Comparison of ENCODE assay signal across 8 cellular contexts in the genomic region with DNA sequence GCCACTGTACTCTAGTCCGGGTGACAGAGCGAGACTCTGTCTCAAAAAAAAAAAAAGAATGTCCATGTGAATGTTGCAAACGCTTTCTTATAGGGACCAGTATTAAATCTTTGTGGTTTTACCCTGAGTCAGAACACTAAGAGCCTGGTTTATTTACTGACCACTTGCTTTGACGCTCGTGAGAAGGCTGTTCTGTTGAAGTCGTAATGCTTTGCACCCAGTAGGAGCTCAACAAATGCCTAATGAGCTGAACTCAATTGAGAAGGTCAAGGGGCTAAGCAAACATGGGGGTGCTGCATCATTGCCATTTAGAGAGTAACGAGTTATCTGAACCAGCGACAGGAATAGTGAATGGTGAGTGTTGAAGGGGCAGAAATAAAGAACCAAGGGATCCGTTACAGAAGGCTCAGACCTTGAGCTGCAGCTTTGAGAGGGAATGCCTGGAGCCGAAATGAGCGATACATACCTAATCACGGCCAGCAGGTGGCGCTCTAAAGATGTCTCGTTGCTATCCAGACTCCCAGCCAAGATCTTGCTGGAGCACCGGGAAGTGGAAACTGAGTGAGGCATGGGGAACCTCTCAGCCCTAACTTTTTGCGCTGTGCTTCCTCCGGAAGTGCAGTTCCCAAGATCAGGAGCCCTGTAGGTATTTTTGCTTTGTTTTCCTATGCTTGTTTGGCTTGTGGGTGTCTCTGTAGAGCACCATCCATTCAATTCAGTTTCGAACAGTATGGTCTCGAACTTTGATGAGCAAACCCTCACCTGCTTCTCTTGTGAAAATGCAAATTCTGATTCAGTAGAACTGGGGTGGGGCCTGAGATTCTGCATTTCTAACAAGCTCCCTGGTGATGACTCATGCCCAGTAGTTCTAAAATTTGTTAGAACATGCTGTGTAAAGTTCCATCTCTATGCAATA. TPM values are rescaled to one million over a fixed set of nuclear protein-coding genes. Genes with fewer than 3 reads are reported as not detected.
DNase-seq lines count a peak whose midpoint lies in the region; ATAC-seq, FAIRE-seq and TF ChIP-seq lines count a peak whose summit lies in the region.

No MANE protein-coding gene starts in this region.

- H3K27me3 ChIP-seq in GM23248 (replicated peaks; ENCODE audit: insufficient read depth) = no peaks in the 10 kb centered on the region

- H3K4me1 ChIP-seq in A549 (peaks cover 6% of the 10 kb centered on the region; the same call in 2 of the 3 replicates), GM23248 (ENCODE audit: insufficient read depth) (peaks cover 7% of the 10 kb centered on the region; the same call in 1 of the 2 replicates)

- no peaks in the 10 kb centered on the region for H3K36me3 Mint-ChIP-seq in WTC11

- WGBS in A549 (ENCODE audit: missing lambda C conversion rate) = 26% methylated on average over 19 of the region's 19 CpGs
- 26 to 27% methylated on average over 19 of the region's 19 CpGs for WGBS in GM23248 (ENCODE audit: low coverage in 1 of 2, low lambda C conversion rate in 2 of 2, missing lambda C conversion rate in 2 of 2), 2 experiments

- no peaks in the 10 kb centered on the region for H3K79me2 ChIP-seq in GM23248 (ENCODE audit: insufficient read depth)

- H3K9me3 ChIP-seq in A549 (no peaks in the 10 kb centered on the region), GM23248 (ENCODE audit: low read depth) (no peaks in the 10 kb centered on the region)

- TF ChIP-seq CTCF in A549 (IDR thresholded peaks at IDR 0.05) (peak; percentile 96), WTC11 (IDR thresholded peaks at IDR 0.05) (peak; percentile 90), cardiac fibroblast (IDR thresholded peaks at IDR 0.05; ENCODE audit: low read depth, low read length) (peak; percentile 81)

- no peak for TF ChIP-seq POLR2A in A549 (IDR thresholded peaks at IDR 0.05; ENCODE audit: low read length)

- POLR2A ChIA-PET in A549 (lab: Yijun Ruan, JAX) = interaction anchor here (1.1 to 1.2 kb wide), 4 partner anchors 25 to 27 kb away, joined by 3 to 7 read pairs (median 4); a partner anchor contains a TSS
- POLR2A ChIA-PET in WTC11 (lab: Charles Lee) = interaction anchor here (0.5 kb wide), 1 partner anchor 75 kb away, joined by 5 read pairs; no protein-coding TSS in a partner anchor

- CTCF ChIA-PET in A549 (lab: Yijun Ruan, JAX) = interaction anchor here (0.5 to 9.9 kb wide), 67 partner anchors 8 to 1382 kb away, joined by 3 to 112 read pairs (median 4); a partner anchor contains a TSS
- CTCF ChIA-PET in WTC11 (lab: Charles Lee) = interaction anchor here (0.6 to 3.5 kb wide), 50 partner anchors 8 to 484 kb away, joined by 3 to 27 read pairs (median 4); a partner anchor contains a TSS

- H3K27ac ChIP-seq in A549 (no peak overlapping the region), GM23248 (no peak overlapping the region)

- TF ChIP-seq RAD21 in A549 (conservative IDR thresholded peaks at IDR 0.05 in 1 of 2, IDR thresholded peaks at IDR 0.05 in 1 of 2) = peak; percentile 90

- no peak for TF ChIP-seq EP300 in A549 (IDR thresholded peaks at IDR 0.05)

- no peaks in the 10 kb centered on the region for H3K9me2 ChIP-seq in GM23248 (ENCODE audit: insufficient read depth)

- H3K36me3 ChIP-seq in GM23248 (ENCODE audit: low read depth) = no peaks in the 10 kb centered on the region

- no peaks in the 10 kb centered on the region for H4K20me1 ChIP-seq in GM23248 (ENCODE audit: insufficient read depth)

- DNase-seq in A549 (ENCODE audit: low read depth in 1 of 2, low spot score in 1 of 2) (peak; percentile 79 to 91), GM23248 (peak; percentile 93), NCI-H2196 (lab: John Stamatoyannopoulos, UW; ENCODE audit: unreplicated experiment) (peak; percentile 76), WTC11 (ENCODE audit: low spot score) (peak; percentile 92), cardiac fibroblast (ENCODE audit: low read depth in 2 of 2) (peak; percentile 87 to 93), iris pigment epithelial cell (ENCODE audit: low read depth) (peak; percentile 76)
- peak; percentile 53 to 57 for DNase-seq in stimulated activated CD4-positive, alpha-beta T cell treated with anti-CD3 and anti-CD28 coated beads, Interleukin-15, amount 100 ng/mL, for 1 hour (ENCODE audit: low read depth in 1 of 2, low spot score in 1 of 2)

- ATAC-seq in A549 = peak; percentile 91 to 97
- peak; percentile 88 for ATAC-seq in WTC11
- no peak for ATAC-seq in GM21576 (IDR thresholded peaks at IDR 0.05; ENCODE audit: unreplicated experiment)

- H3F3A ChIP-seq in GM23248 (ENCODE audit: insufficient read depth) = peaks cover 6% of the 10 kb centered on the region; the same call in 1 of the 2 replicates

- in situ Hi-C loops in GM23248 (cut with MboI) = loop anchor here (10.0 kb wide), 1 partner anchor 345 kb away; a partner anchor contains a TSS

- H3K4me3 ChIP-seq in A549 (no peak overlapping the region), GM23248 (no peak overlapping the region), cardiac fibroblast (replicated peaks in 1 of 2; ENCODE audit: low read depth in 2 of 2, low read length in 2 of 2) (no peak overlapping the region)

- no peak overlapping the region for H3K4me3 Mint-ChIP-seq in WTC11

- H3K27me3 Mint-ChIP-seq in WTC11 (ENCODE audit: low read depth) = peaks cover 2% of the 10 kb centered on the region; the same call in 1 of the 2 replicates

- H3K9me3 Mint-ChIP-seq in WTC11 = no peaks in the 10 kb centered on the region

- H3K9ac ChIP-seq in GM23248 = no peak overlapping the region

- FAIRE-seq in A549 (lab: Jason Lieb, UNC) = peak; percentile 73

- peak overlapping the region; percentile 65 for H2AFZ ChIP-seq in GM23248

- H3K4me1 Mint-ChIP-seq in WTC11 = peaks cover 14% of the 10 kb centered on the region

- H3K4me2 ChIP-seq in A549 (peak overlapping the region; percentile 62), GM23248 (ENCODE audit: unreplicated experiment) (no peak overlapping the region)

- H3K27ac Mint-ChIP-seq in WTC11 = no peak overlapping the region

TF ChIP-seq in A549, 52 proteins besides CTCF, POLR2A, EP300 and RAD21:
- TF ChIP-seq MAZ (IDR thresholded peaks at IDR 0.05; ENCODE audit: borderline replicate concordance, low read depth, low read length) (no peak), SMC3 (IDR thresholded peaks at IDR 0.05) (peak; percentile 96), FOSL2 (IDR thresholded peaks at IDR 0.05) (no peak), FOSL2 (CRISPR knock-in tag; IDR thresholded peaks at IDR 0.05) (peak; percentile 67)

TF ChIP-seq in WTC11, 78 proteins besides CTCF, POLR2A, EP300 and RAD21:
- TF ChIP-seq, protein P1, sequence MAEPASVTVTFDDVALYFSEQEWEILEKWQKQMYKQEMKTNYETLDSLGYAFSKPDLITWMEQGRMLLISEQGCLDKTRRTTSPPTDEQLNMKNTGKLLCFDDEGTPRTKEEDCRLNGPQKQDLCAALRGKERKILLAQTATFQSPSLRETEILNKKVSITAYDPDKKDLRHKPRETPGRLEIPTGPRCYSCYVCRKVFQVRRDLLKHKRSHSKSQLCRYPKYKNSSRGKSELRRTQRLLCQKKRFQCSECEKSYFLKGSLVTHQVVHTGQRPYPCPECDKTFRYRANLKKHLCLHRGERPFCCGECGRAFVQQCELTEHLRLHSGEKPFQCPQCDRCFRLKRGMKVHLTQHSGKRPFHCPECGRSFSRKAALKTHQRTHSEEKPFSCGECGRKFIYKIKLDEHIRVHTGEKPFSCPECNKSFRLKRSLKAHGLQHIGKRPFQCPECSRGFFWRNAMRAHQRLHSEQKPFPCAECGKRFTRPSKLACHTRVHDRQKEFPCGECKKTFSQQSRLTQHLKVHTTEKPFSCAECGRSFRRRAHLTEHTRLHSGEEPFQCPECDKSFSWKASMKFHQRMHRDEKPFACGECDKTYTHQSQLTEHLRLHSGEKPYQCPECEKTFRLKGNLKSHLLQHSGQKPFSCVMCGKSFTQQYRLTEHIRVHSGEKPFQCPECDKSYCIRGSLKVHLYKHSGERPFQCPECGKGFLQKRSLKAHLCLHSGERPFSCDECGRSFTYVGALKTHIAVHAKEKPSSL (CRISPR knock-in tag; conservative IDR thresholded peaks at IDR 0.05) = no peak
- TF ChIP-seq EMX1 (CRISPR knock-in tag; IDR thresholded peaks at IDR 0.05) (0 out of 2 replicates have a peak, but pooled peaks have one; percentile 24), ZNF263 (CRISPR knock-in tag; IDR thresholded peaks at IDR 0.05; ENCODE audit: low read depth) (no peak), FOXJ3 (CRISPR knock-in tag; IDR thresholded peaks at IDR 0.05; ENCODE audit: borderline replicate concordance) (no peak)

RNA-seq across cellular contexts. Expression of a gene that starts 12.6 kb away (rescaled TPM):
- polyA plus RNA-seq in A549 (2011; rRNA removed) (not detected in 2 replicates), A549 (2017; fragmentation: RNase III; extraction: RNeasy Plus Mini Kit Qiagen cat#74134 plus additional on column Dnase treatment) (not detected in 3 replicates), GM23248 (2016; fragmentation: Nextera tagmentation; extraction: Ambion mirVana) (not detected in 2 replicates)
- 0.01 TPM in 1 of 2 replicates, not detected in the other for polyA plus RNA-seq in A549 (2012; cell fraction: cytosol; rRNA removed)
- 0.01 TPM in 1 of 2 replicates, not detected in the other for polyA plus RNA-seq in A549 (2012; cell fraction: nucleus; rRNA removed)
- not detected in 2 replicates for polyA minus RNA-seq in A549 (2011; rRNA and poly(A)+ RNA removed)
- not detected in 2 replicates for total RNA-seq in GM23248 (2014; rRNA removed; shearing (Covaris generic))
- total RNA-seq in WTC11 (2021) = not detected in 3 replicates

RNA-seq across cellular contexts. Expression of a gene that starts 25.5 kb away (rescaled TPM):
- 71.0 and 91.0 TPM in 2 replicates for polyA plus RNA-seq in A549 (2011; rRNA removed)
- 55.0 and 65.1 TPM in 2 replicates for polyA plus RNA-seq in A549 (2012; cell fraction: cytosol; rRNA removed)
- 115 and 146 TPM in 2 replicates for polyA plus RNA-seq in A549 (2012; cell fraction: nucleus; rRNA removed)
- 50.7 to 53.3 TPM (median 51.5 TPM) in 3 replicates for polyA plus RNA-seq in A549 (2017; fragmentation: RNase III; extraction: RNeasy Plus Mini Kit Qiagen cat#74134 plus additional on column Dnase treatment)
- polyA minus RNA-seq in A549 (2011; rRNA and poly(A)+ RNA removed) = 44.7 and 52.2 TPM in 2 replicates
- total RNA-seq in GM23248 (2014; rRNA removed; shearing (Covaris generic)) = 74.9 and 76.4 TPM in 2 replicates
- 105 and 111 TPM in 2 replicates for polyA plus RNA-seq in GM23248 (2016; fragmentation: Nextera tagmentation; extraction: Ambion mirVana)
- total RNA-seq in WTC11 (2021) = 23.8 to 34.7 TPM (median 27.4 TPM) in 3 replicates

RNA-seq across cellular contexts. Expression of a gene that starts 27.2 kb away (rescaled TPM):
- polyA plus RNA-seq in A549 (2011; rRNA removed) (6,286 and 7,141 TPM in 2 replicates), A549 (2017; fragmentation: RNase III; extraction: RNeasy Plus Mini Kit Qiagen cat#74134 plus additional on column Dnase treatment) (5,521 to 6,159 TPM (median 5,591 TPM) in 3 replicates), GM23248 (2016; fragmentation: Nextera tagmentation; extraction: Ambion mirVana) (497 and 522 TPM in 2 replicates)
- polyA plus RNA-seq in A549 (2012; cell fraction: cytosol; rRNA removed) = 3,627 and 5,145 TPM in 2 replicates
- 762 and 1,293 TPM in 2 replicates for polyA plus RNA-seq in A549 (2012; cell fraction: nucleus; rRNA removed)
- polyA minus RNA-seq in A549 (2011; rRNA and poly(A)+ RNA removed) = 905 and 1,060 TPM in 2 replicates
- total RNA-seq in GM23248 (2014; rRNA removed; shearing (Covaris generic)) = 2,122 and 2,233 TPM in 2 replicates
- total RNA-seq in WTC11 (2021) = 1,825 to 2,081 TPM (median 2,046 TPM) in 3 replicates
